11 cellular contexts compared by ENCODE assay signal in genomic region chr10:79273603-79274002, GRCh38.
DNase-seq lines count a peak whose midpoint lies in the region; ATAC-seq and TF ChIP-seq lines count a peak whose summit lies in the region.
"Had no signal": no experiment of that assay in that cellular context is flagged by ENCODE, and none has a peak within 500 bp of the region (broad histone marks: within the 10 kb centered on the region; RNA-seq: fewer than 3 reads in every experiment).

No MANE protein-coding gene starts in this region.

- H3K4me3 ChIP-seq in mammary epithelial cell (replicated peaks in 1 of 3; ENCODE audit: insufficient read depth in 1 of 3, low read depth in 2 of 3, low read length in 3 of 3) (no peak overlapping the region), heart right ventricle (no peak overlapping the region)

- in situ Hi-C loops in mammary epithelial cell (cut with MboI; ENCODE audit: low sequenced_read_pairs in 2 of 2): no loop called here

- H3K4me1 Mint-ChIP-seq in MCF 10A (ENCODE audit: insufficient read depth, unreplicated experiment): peaks cover 10% of the 10 kb centered on the region

- H3K27me3 ChIP-seq in mammary epithelial cell (ENCODE audit: insufficient read depth, low read length) (no peaks in the 10 kb centered on the region), heart right ventricle (no peaks in the 10 kb centered on the region)

- BruUV-seq in MCF 10A (replicated peaks; lab: Mats Ljungman, UMichigan) (no TSS peak), mammary epithelial cell (replicated peaks; lab: Mats Ljungman, UMichigan) (no TSS peak)

- TF ChIP-seq CTCF in MCF 10A (IDR thresholded peaks at IDR 0.05; ENCODE audit: unreplicated experiment) (no peak), mammary epithelial cell (conservative IDR thresholded peaks at IDR 0.05 in 1 of 2, IDR thresholded peaks at IDR 0.05 in 1 of 2; ENCODE audit: extremely low read depth in 1 of 2, insufficient read depth in 1 of 2, low read depth in 1 of 2, low read length in 2 of 2) (no peak), heart right ventricle (IDR thresholded peaks at IDR 0.05) (no peak)

- no peaks in the 10 kb centered on the region for H4K20me1 ChIP-seq in mammary epithelial cell (ENCODE audit: insufficient read depth, low read length)

- peaks cover 7% of the 10 kb centered on the region for H3K36me3 Mint-ChIP-seq in MCF 10A (ENCODE audit: insufficient read depth, unreplicated experiment)

- POLR2A ChIA-PET in MCF 10A (lab: Yijun Ruan, JAX): interaction anchor here (0.9 kb wide), 1 partner anchor 14 kb away, joined by 3 read pairs; no protein-coding TSS in a partner anchor

- 79% methylated on average over 10 of the region's 10 CpGs for WGBS in mammary epithelial cell (ENCODE audit: low coverage, missing lambda C conversion rate)
- WGBS in heart right ventricle, 2 donors: 29 to 34% methylated on average over 10 of the region's 10 CpGs

- dilution Hi-C loops in mammary epithelial cell (cut with HindIII; ENCODE audit: low sequenced_read_pairs): no loop called here

- H3K36me3 ChIP-seq in mammary epithelial cell (ENCODE audit: insufficient read depth, low read length) (peaks cover 3% of the 10 kb centered on the region), heart right ventricle (peaks cover 0 to 46% (median 17%) of the 10 kb centered on the region in 9 donors)

- H3K9ac ChIP-seq in mammary epithelial cell (ENCODE audit: insufficient read depth, low read length): no peak overlapping the region

- CTCF ChIA-PET in MCF 10A (lab: Yijun Ruan, JAX): interaction anchor here (0.7 kb wide), 1 partner anchor 12 kb away, joined by 3 read pairs; no protein-coding TSS in a partner anchor
- CTCF ChIA-PET in mammary epithelial cell (lab: Charles Lee; ENCODE audit: low non-redundant PET): no interaction called here

- intact Hi-C loops in MCF 10A (cut with micrococcal nuclease): no loop called here
- intact Hi-C loops in mammary epithelial cell (cut with micrococcal nuclease): no loop called here
- intact Hi-C loops in heart right ventricle (cut with DNase I): loop anchor here in 3 of 10 donors (2.0 to 5.0 kb wide), 2 partner anchors 51 kb away; no protein-coding TSS in a partner anchor
- intact Hi-C loops in sciatic nerve (cut with DNase I): no loop called here

- no peak overlapping the region for H3K4me3 Mint-ChIP-seq in MCF 10A (ENCODE audit: unreplicated experiment)

- no peak overlapping the region for H2AFZ ChIP-seq in mammary epithelial cell (ENCODE audit: low read depth, low read length)

- DNase-seq in MCF 10A (ENCODE audit: unreplicated experiment) (peak; percentile 21), mammary epithelial cell (no peak), heart right ventricle (peak; percentile 48 to 63), sciatic nerve (ENCODE audit: low spot score) (peak; percentile 81), T-helper 9 cell (no peak), GDM1 (lab: John Stamatoyannopoulos, UW) (no peak)
- DNase-seq in stimulated activated CD4-positive, alpha-beta T cell treated with anti-CD3 and anti-CD28 coated beads, Interleukin-12 subunit alpha, Interleukin-12 subunit beta, amount 100 ng/mL, for 4 hours: no peak
- DNase-seq: activated CD8-positive, alpha-beta memory T cell treated with anti-CD3 and anti-CD28 coated beads, Interleukin-2, amount 50 U/mL, for 48 hours; NCI-H1092 had no signal

- peak in 3 of 8 donors; percentile 3 to 15 (median 4) for ATAC-seq in heart right ventricle
- ATAC-seq in sciatic nerve: peak; percentile 33
- ATAC-seq in HG03097 (IDR thresholded peaks at IDR 0.05; ENCODE audit: low FRiP score, unreplicated experiment): no peak
- ATAC-seq: Panc1 had no signal

- H3K27me3 Mint-ChIP-seq in MCF 10A (ENCODE audit: insufficient read depth, unreplicated experiment): no peaks in the 10 kb centered on the region

- no peak overlapping the region for H3K27ac Mint-ChIP-seq in MCF 10A (ENCODE audit: low read depth, unreplicated experiment)

- no peaks in the 10 kb centered on the region for H3K9me3 Mint-ChIP-seq in MCF 10A (ENCODE audit: unreplicated experiment)

- H3K4me2 ChIP-seq in mammary epithelial cell (ENCODE audit: insufficient read depth, low read depth, low read length): no peak overlapping the region

- H3K27ac ChIP-seq in mammary epithelial cell (ENCODE audit: insufficient read depth, low read depth, low read length) (no peak overlapping the region), heart right ventricle (peak overlapping the region; percentile 73 to 93 (median 87))

- H3K79me2 ChIP-seq in mammary epithelial cell (ENCODE audit: insufficient read depth, low read length): no peaks in the 10 kb centered on the region

- H3K9me3 ChIP-seq in mammary epithelial cell (replicated peaks; ENCODE audit: insufficient read depth, low read length): no peaks in the 10 kb centered on the region
- no peaks in the 10 kb centered on the region for H3K9me3 ChIP-seq in heart right ventricle

- H3K4me1 ChIP-seq in mammary epithelial cell (ENCODE audit: insufficient read depth, low read length): peaks cover 38% of the 10 kb centered on the region
- peaks cover 56 to 97% (median 86%) of the 10 kb centered on the region in 9 donors for H3K4me1 ChIP-seq in heart right ventricle

Comparison
In these comparisons a context has a peak if more than half of its experiments do, and no peak if none do; other contexts are left out.
1. DNase-seq: peak in MCF 10A (single experiment), heart right ventricle (2 of 2) and sciatic nerve (single experiment); none in mammary epithelial cell (single experiment), stimulated activated CD4-positive, alpha-beta T cell treated with anti-CD3 and anti-CD28 coated beads, Interleukin-12 subunit alpha, Interleukin-12 subunit beta, amount 100 ng/mL, for 4 hours (single experiment), T-helper 9 cell (single experiment) and GDM1 (single experiment).